Comparison of ENCODE assay signal across 1 cellular context in genomic region chr2:44329343-44329742, GRCh38.
TF ChIP-seq lines count a peak whose summit lies in the region.

No MANE protein-coding gene starts in this region.

TF ChIP-seq in GM12878, 131 proteins besides CTCF, POLR2A, EP300 and RAD21:
- TF ChIP-seq MYC (IDR thresholded peaks at IDR 0.05; ENCODE audit: insufficient read depth, insufficient read length, insufficient replicate concordance, low read length, severe bottlenecking) (no peak), TARDBP (IDR thresholded peaks at IDR 0.05; ENCODE audit: borderline replicate concordance) (no peak), MLLT1 (IDR thresholded peaks at IDR 0.05) (no peak), ZSCAN29 (IDR thresholded peaks at IDR 0.05) (no peak), ZBTB40 (IDR thresholded peaks at IDR 0.05; ENCODE audit: borderline replicate concordance) (no peak), RELA (IDR thresholded peaks at IDR 0.05; ENCODE audit: borderline replicate concordance, partially characterized antibody) (no peak), HDAC6 (IDR thresholded peaks at IDR 0.05; ENCODE audit: unreplicated experiment) (no peak), EED (IDR thresholded peaks at IDR 0.05; ENCODE audit: low read depth) (no peak)
- TF ChIP-seq, protein P1, sequence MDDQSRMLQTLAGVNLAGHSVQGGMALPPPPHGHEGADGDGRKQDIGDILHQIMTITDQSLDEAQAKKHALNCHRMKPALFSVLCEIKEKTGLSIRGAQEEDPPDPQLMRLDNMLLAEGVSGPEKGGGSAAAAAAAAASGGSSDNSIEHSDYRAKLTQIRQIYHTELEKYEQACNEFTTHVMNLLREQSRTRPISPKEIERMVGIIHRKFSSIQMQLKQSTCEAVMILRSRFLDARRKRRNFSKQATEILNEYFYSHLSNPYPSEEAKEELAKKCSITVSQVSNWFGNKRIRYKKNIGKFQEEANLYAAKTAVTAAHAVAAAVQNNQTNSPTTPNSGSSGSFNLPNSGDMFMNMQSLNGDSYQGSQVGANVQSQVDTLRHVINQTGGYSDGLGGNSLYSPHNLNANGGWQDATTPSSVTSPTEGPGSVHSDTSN (IDR thresholded peaks at IDR 0.05; ENCODE audit: insufficient replicate concordance, low read depth, low read length): no peak
